Comparison of ENCODE assay signal across 1 cellular context in the genomic region with DNA sequence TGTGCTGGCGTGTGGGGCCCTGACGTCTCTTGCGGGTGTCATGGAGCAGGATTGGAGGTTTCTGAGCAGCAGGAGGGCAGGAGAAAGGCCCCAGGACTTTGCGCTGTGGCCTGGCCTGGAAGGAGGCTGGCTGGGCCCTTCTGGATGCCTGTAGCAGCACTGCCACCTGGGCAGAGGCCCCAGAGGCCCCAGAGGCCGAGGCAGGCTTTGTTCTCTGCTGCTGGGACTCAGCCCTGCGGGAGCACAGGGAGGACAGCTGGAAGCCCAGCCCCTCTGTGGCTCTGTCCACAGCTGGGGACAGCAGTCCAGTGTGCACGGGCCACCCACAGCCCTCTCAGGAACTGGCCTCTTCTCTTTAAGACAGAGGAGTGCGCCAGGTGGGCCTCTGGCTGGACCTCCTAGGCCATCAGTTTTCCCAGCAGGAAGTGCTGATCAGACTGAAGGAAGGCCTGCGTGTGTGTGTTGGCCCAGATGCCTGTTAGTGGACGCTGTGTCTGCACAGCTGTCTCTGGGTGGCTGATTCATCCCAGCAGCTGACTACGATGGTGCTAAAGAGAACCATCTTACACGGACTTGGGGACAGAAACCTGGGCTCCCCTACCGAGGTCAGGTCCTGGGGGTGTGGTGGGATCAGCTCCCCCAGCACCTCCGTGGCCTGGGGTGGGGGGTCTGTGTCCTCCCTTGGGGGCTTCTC.
A peak's percentile ranks its signal among the peaks of the same experiment; 100 is the strongest.
TF ChIP-seq lines count a peak whose summit lies in the region.

No MANE protein-coding gene starts in this region.

TF ChIP-seq in SK-N-SH, 30 proteins besides CTCF, POLR2A, EP300 and RAD21 (continued from another document):
- TF ChIP-seq, protein P1, sequence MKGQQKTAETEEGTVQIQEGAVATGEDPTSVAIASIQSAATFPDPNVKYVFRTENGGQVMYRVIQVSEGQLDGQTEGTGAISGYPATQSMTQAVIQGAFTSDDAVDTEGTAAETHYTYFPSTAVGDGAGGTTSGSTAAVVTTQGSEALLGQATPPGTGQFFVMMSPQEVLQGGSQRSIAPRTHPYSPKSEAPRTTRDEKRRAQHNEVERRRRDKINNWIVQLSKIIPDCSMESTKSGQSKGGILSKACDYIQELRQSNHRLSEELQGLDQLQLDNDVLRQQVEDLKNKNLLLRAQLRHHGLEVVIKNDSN (IDR thresholded peaks at IDR 0.05; ENCODE audit: borderline replicate concordance, low read depth): no peak
- TF ChIP-seq POLR2AphosphoS5 (IDR thresholded peaks at IDR 0.05; ENCODE audit: low read depth, low read length): no peak
- no peak for TF ChIP-seq TAF1 (IDR thresholded peaks at IDR 0.05; ENCODE audit: borderline replicate concordance, low read depth, low read length)
- TF ChIP-seq EZH2phosphoT487 (IDR thresholded peaks at IDR 0.05; ENCODE audit: borderline replicate concordance, low read depth): no peak
- no peak for TF ChIP-seq RXRA (IDR thresholded peaks at IDR 0.05; ENCODE audit: borderline replicate concordance, low read depth)
- no peak for TF ChIP-seq NFIC (IDR thresholded peaks at IDR 0.05; ENCODE audit: borderline replicate concordance)
- no peak for TF ChIP-seq RFX5 (IDR thresholded peaks at IDR 0.05; ENCODE audit: low read length)
- no peak; the same call in 1 of the 2 replicates for TF ChIP-seq JUND (IDR thresholded peaks at IDR 0.05)
- TF ChIP-seq GABPA (IDR thresholded peaks at IDR 0.05; ENCODE audit: low read depth): no peak; the same call in 1 of the 2 replicates
- peak; percentile 35 for TF ChIP-seq PBX3 (IDR thresholded peaks at IDR 0.05)
- TF ChIP-seq, protein P2, sequence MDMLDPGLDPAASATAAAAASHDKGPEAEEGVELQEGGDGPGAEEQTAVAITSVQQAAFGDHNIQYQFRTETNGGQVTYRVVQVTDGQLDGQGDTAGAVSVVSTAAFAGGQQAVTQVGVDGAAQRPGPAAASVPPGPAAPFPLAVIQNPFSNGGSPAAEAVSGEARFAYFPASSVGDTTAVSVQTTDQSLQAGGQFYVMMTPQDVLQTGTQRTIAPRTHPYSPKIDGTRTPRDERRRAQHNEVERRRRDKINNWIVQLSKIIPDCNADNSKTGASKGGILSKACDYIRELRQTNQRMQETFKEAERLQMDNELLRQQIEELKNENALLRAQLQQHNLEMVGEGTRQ (IDR thresholded peaks at IDR 0.05; ENCODE audit: borderline replicate concordance, low read depth, low read length): no peak
- no peak for TF ChIP-seq FOXJ3 (CRISPR knock-in tag; IDR thresholded peaks at IDR 0.05)
- TF ChIP-seq TEAD4 (IDR thresholded peaks at IDR 0.05; ENCODE audit: borderline replicate concordance, insufficient read depth): no peak
- peak; percentile 54; the same call in 1 of the 2 replicates for TF ChIP-seq FOSL2 (IDR thresholded peaks at IDR 0.05; ENCODE audit: borderline replicate concordance, low read depth)
TF ChIP-seq in SK-N-SH: peak in this region for 5.
